8 cellular contexts compared by ENCODE assay signal in genomic region chr3:85821130-85821756, GRCh38.
A peak's percentile ranks its signal among the peaks of the same experiment; 100 is the strongest.
DNase-seq lines count a peak whose midpoint lies in the region; ATAC-seq and TF ChIP-seq lines count a peak whose summit lies in the region.

No MANE protein-coding gene starts in this region.

- H3K27ac ChIP-seq in adrenal gland = no peak overlapping the region
- H3K27ac ChIP-seq in ovary = no peak overlapping the region

- intact Hi-C loops in adrenal gland (cut with DNase I) = no loop called here
- intact Hi-C loops in mucosa of descending colon (cut with DNase I, micrococcal nuclease) = loop anchor here in 1 of 2 donors (5.0 kb wide), 1 partner anchor 426 kb away; no protein-coding TSS in a partner anchor
- intact Hi-C loops in ovary (cut with DNase I) = no loop called here

- no peaks in the 10 kb centered on the region for H3K4me1 ChIP-seq in Loucy (ENCODE audit: insufficient read depth, low read length, poor library complexity, severe bottlenecking)
- H3K4me1 ChIP-seq in adrenal gland (replicated peaks in 1 of 2) = no peaks in the 10 kb centered on the region
- H3K4me1 ChIP-seq in mucosa of descending colon (ENCODE audit: low read depth) = no peaks in the 10 kb centered on the region
- H3K4me1 ChIP-seq in ovary (ENCODE audit: insufficient read depth) = no peaks in the 10 kb centered on the region

- H3K4me2 ChIP-seq in Loucy (ENCODE audit: low read depth, low read length, poor library complexity, severe bottlenecking) = no peak overlapping the region

- H3K9me2 ChIP-seq in Loucy (replicated peaks; ENCODE audit: low read depth, low read length) = no peaks in the 10 kb centered on the region

- no peaks in the 10 kb centered on the region for H3K79me2 ChIP-seq in Loucy (ENCODE audit: insufficient read depth, low read length)

- H4K20me1 ChIP-seq in Loucy (ENCODE audit: insufficient read depth, low read length, poor library complexity, severe bottlenecking) = no peaks in the 10 kb centered on the region

- ATAC-seq in GM21786 (IDR thresholded peaks at IDR 0.05; ENCODE audit: unreplicated experiment) = peak; percentile 72
- ATAC-seq in mucosa of descending colon = peak; percentile 40

- H3K4me3 ChIP-seq in Loucy (ENCODE audit: low read length, poor library complexity, severe bottlenecking) = no peak overlapping the region
- H3K4me3 ChIP-seq in adrenal gland = no peak overlapping the region
- H3K4me3 ChIP-seq in mucosa of descending colon = no peak overlapping the region
- no peak overlapping the region for H3K4me3 ChIP-seq in ovary

- H3K9ac ChIP-seq in Loucy (ENCODE audit: low read depth, low read length, poor library complexity, severe bottlenecking) = no peak overlapping the region

- TF ChIP-seq EP300 in ovary (IDR thresholded peaks at IDR 0.05) = no peak

- no peaks in the 10 kb centered on the region for H3K27me3 ChIP-seq in Loucy (ENCODE audit: insufficient read depth, low read length, poor library complexity, severe bottlenecking)
- no peaks in the 10 kb centered on the region for H3K27me3 ChIP-seq in adrenal gland
- no peaks in the 10 kb centered on the region for H3K27me3 ChIP-seq in ovary

- no peaks in the 10 kb centered on the region for H3F3A ChIP-seq in Loucy (ENCODE audit: low read depth)

- WGBS in adrenal gland, 4 donors = 47 to 64% (median 56%) methylated on average over 1 of the region's 1 CpG
- WGBS in ovary, 3 donors = 46 to 65% (median 64%) methylated on average over 1 of the region's 1 CpG

- peak; percentile 57 for DNase-seq in DMS53 (lab: John Stamatoyannopoulos, UW)
- DNase-seq in adrenal gland = no peak
- DNase-seq in mucosa of descending colon = peak in 1 of 3 donors; percentile 55
- DNase-seq in activated T-cell treated with anti-CD3 and anti-CD28 coated beads, Interleukin-2, amount 50 U/mL, for 1 hour = no peak
- no peak for DNase-seq in ovary
- no peak for DNase-seq in HCEC 1CT

- no peak overlapping the region for H2AFZ ChIP-seq in Loucy (ENCODE audit: low read length)

- H3K36me3 ChIP-seq in Loucy (ENCODE audit: insufficient read depth, low read length) (no peaks in the 10 kb centered on the region), adrenal gland (replicated peaks in 1 of 2) (no peaks in the 10 kb centered on the region), mucosa of descending colon (ENCODE audit: low read depth) (no peaks in the 10 kb centered on the region), ovary (no peaks in the 10 kb centered on the region)

- no peak for TF ChIP-seq POLR2A in adrenal gland (IDR thresholded peaks at IDR 0.05)
- TF ChIP-seq POLR2A in ovary (IDR thresholded peaks at IDR 0.05) = no peak

- TF ChIP-seq CTCF in Loucy (conservative IDR thresholded peaks at IDR 0.05; ENCODE audit: low read length) (peak; percentile 71), adrenal gland (IDR thresholded peaks at IDR 0.05) (peak in 4 of 6 experiments; percentile 12 to 33 (median 22)), mucosa of descending colon (IDR thresholded peaks at IDR 0.05) (no peak), ovary (IDR thresholded peaks at IDR 0.05) (no peak)

- H3K9me3 ChIP-seq in Loucy (ENCODE audit: insufficient read depth, low read depth, low read length) = no peaks in the 10 kb centered on the region
- H3K9me3 ChIP-seq in adrenal gland (replicated peaks in 1 of 3) = no peaks in the 10 kb centered on the region
- H3K9me3 ChIP-seq in mucosa of descending colon = no peaks in the 10 kb centered on the region
- no peaks in the 10 kb centered on the region for H3K9me3 ChIP-seq in ovary

Comparison
In these comparisons a context has a peak if more than half of its experiments do, and no peak if none do; other contexts are left out.
1. CTCF ChIP-seq: peak in Loucy (single experiment) and adrenal gland (4 of 6); none in mucosa of descending colon (single experiment) and ovary (0 of 3).